In the genomic region with DNA sequence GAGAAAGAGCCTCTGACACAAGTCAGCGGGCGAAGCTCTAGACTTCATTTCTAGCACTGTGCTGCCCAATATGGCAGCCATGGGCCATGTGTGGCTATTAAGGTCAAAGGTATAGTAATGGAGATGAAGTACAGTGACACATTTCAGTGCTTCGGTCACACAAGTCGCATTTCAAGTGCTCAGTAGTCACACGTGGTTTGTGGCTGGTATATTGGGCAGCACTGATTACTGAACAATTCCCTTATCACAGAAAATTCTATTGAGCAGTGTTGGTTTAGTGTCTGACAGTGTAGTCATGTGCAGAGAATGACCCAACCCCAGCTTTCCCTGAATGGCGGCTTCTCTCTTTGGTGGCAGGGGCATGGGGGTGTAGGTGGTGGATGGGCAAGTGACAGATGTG, we compare ENCODE assay signal across 30 cellular contexts.
"Had no signal": no experiment of that assay in that cellular context is flagged by ENCODE, and none has a peak within 500 bp of the region (broad histone marks: within the 10 kb centered on the region; RNA-seq: fewer than 3 reads in every experiment).

No MANE protein-coding gene starts in this region.

- H3K4me1 Mint-ChIP-seq: activated B cell treated with CpG ODN at 0.5 μM for 24 hours; activated CD4-positive, alpha-beta memory T cell treated with anti-CD3 and anti-CD28 coated beads, Interleukin-2, amount 10 ng/mL, durations not matched to agents 7 days and 5 days; activated naive CD4-positive, alpha-beta T cell treated with anti-CD3 and anti-CD28 coated beads, Interleukin-2, amount 10 ng/mL, durations not matched to agents 7 days and 5 days; activated naive CD8-positive, alpha-beta T cell treated with anti-CD3 and anti-CD28 coated beads, Interleukin-2, amount 10 ng/mL, durations not matched to agents 7 days and 5 days had no signal

- H3K27me3 Mint-ChIP-seq: activated T-cell treated with anti-CD3 and anti-CD28 coated beads, Interleukin-2, amount 50 U/mL, for 24 hours had no signal

- H3K4me2 ChIP-seq: KMS-11 had no signal

- H3K4me3 Mint-ChIP-seq: activated B cell treated with CpG ODN at 0.5 μM for 24 hours; activated CD4-positive, alpha-beta memory T cell treated with anti-CD3 and anti-CD28 coated beads, Interleukin-2, amount 10 ng/mL, durations not matched to agents 7 days and 5 days; activated naive CD4-positive, alpha-beta T cell treated with anti-CD3 and anti-CD28 coated beads, Interleukin-2, amount 10 ng/mL, durations not matched to agents 7 days and 5 days; activated naive CD8-positive, alpha-beta T cell treated with anti-CD3 and anti-CD28 coated beads, Interleukin-2, amount 10 ng/mL, durations not matched to agents 7 days and 5 days; activated T-cell treated with anti-CD3 and anti-CD28 coated beads, Interleukin-2, amount 50 U/mL, for 24 hours had no signal

- H3K4me3 ChIP-seq: adrenal gland, body of pancreas, breast epithelium had no signal

- H3K36me3 ChIP-seq: adrenal gland, breast epithelium had no signal

- DNase-seq: activated B cell treated with CpG ODN at 0.5 μM for 24 hours; activated CD4-positive, alpha-beta memory T cell treated with anti-CD3 and anti-CD28 coated beads, Interleukin-2, amount 10 ng/mL, durations not matched to agents 7 days and 5 days; activated CD4-positive, alpha-beta T cell treated with anti-CD3 and anti-CD28 coated beads for 4 hours; activated CD4-positive, CD25-positive, alpha-beta regulatory T cell treated with anti-CD3 and anti-CD28 coated beads, Interleukin-2, amount 50 U/mL, for 72 hours; activated gamma-delta T cell treated with Interleukin-2 at 50 U/mL for 16 hours; activated naive CD4-positive, alpha-beta T cell treated with anti-CD3 and anti-CD28 coated beads, Interleukin-2, amount 10 ng/mL, durations not matched to agents 7 days and 5 days; activated naive CD8-positive, alpha-beta T cell treated with anti-CD3 and anti-CD28 coated beads, Interleukin-2, amount 10 ng/mL, durations not matched to agents 7 days and 5 days; activated T-cell treated with anti-CD3 and anti-CD28 coated beads, Interleukin-2, amount 50 U/mL, for 24 hours; adrenal gland; body of pancreas; caudate nucleus; MM.1S; MV-4-11; NCI-H1092; NCI-H1436 treated with DMSO at 0.1 percent for 48 hours; NCI-H1694 treated with DMSO at 0.1 percent for 48 hours; NCI-H2029; NCI-H345; NCI-H524 treated with DMSO at 0.1 percent for 48 hours; NCI-H748 treated with DMSO at 0.1 percent for 48 hours; OCI-M1; Right ventricle myocardium superior; SW 1271; T-helper 1 cell; T-helper 2 cell; T-helper 9 cell had no signal

- H3K36me3 Mint-ChIP-seq: activated naive CD4-positive, alpha-beta T cell treated with anti-CD3 and anti-CD28 coated beads, Interleukin-2, amount 10 ng/mL, durations not matched to agents 7 days and 5 days; activated naive CD8-positive, alpha-beta T cell treated with anti-CD3 and anti-CD28 coated beads, Interleukin-2, amount 10 ng/mL, durations not matched to agents 7 days and 5 days had no signal

- H3K27ac ChIP-seq: adrenal gland, body of pancreas, breast epithelium, KMS-11, VCaP had no signal

- H3K9ac ChIP-seq: KMS-11 had no signal

- H3K4me1 ChIP-seq: adrenal gland, body of pancreas, breast epithelium had no signal

- H3K9me3 ChIP-seq: adrenal gland had no signal

- ATAC-seq: body of pancreas had no signal

- H3K27ac Mint-ChIP-seq: activated B cell treated with CpG ODN at 0.5 μM for 24 hours; activated CD4-positive, alpha-beta memory T cell treated with anti-CD3 and anti-CD28 coated beads, Interleukin-2, amount 10 ng/mL, durations not matched to agents 7 days and 5 days; activated naive CD4-positive, alpha-beta T cell treated with anti-CD3 and anti-CD28 coated beads, Interleukin-2, amount 10 ng/mL, durations not matched to agents 7 days and 5 days; activated naive CD8-positive, alpha-beta T cell treated with anti-CD3 and anti-CD28 coated beads, Interleukin-2, amount 10 ng/mL, durations not matched to agents 7 days and 5 days; activated T-cell treated with anti-CD3 and anti-CD28 coated beads, Interleukin-2, amount 50 U/mL, for 24 hours; activated T-helper 2 cell treated with anti-CD3 and anti-CD28 coated beads, Interferon-gamma antibody, Interleukin-2, Interleukin-4, amounts not matched to agents 10 μg/mL and 5 μg/mL and 100 μg/mL, durations not matched to agents 14 hours and 24 hours and 36 hours had no signal

- H3K27me3 ChIP-seq: adrenal gland, body of pancreas had no signal
